9 cellular contexts compared by ENCODE assay signal in the genomic region with DNA sequence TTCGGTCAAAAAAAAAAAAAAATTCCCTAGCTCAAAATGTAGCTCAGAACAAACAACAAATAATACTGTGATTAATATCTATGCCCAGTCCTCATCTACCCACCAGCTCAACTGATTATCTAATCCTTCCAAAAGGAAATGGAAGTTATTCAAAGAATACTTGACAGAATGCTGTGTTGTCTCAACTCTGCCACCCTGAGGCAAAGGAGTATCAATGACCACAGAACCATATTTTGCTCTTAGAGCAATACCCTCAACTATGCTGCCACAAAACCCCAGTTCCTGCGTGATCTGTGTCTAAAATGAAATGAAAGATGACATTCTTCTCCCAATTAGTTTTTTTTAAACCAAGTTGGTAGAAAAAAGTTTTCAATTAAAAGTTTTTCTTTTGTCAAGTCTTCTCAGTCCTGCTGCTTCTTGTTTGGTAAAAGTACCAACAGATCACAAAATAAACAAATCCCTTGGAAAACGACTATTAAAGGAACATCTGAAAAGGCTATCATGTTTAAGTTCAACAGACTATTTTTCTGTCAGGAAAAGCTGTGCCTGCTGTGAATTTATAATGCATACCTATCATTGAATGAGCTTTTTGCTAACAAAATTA. TPM values are rescaled to one million over a fixed set of nuclear protein-coding genes. Genes with fewer than 3 reads are reported as not detected.
DNase-seq lines count a peak whose midpoint lies in the region; ATAC-seq, FAIRE-seq and TF ChIP-seq lines count a peak whose summit lies in the region.
"Had no signal": no experiment of that assay in that cellular context is flagged by ENCODE, and none has a peak within 500 bp of the region (broad histone marks: within the 10 kb centered on the region; RNA-seq: fewer than 3 reads in every experiment).

No MANE protein-coding gene starts in this region.

- no peaks in the 10 kb centered on the region; the same call in 1 of the 2 replicates for H3K79me2 ChIP-seq in HCT116 (ENCODE audit: insufficient read depth, low read length)

- H3K9me3 ChIP-seq in HCT116 (ENCODE audit: control insufficient read depth in 1 of 2, insufficient read depth in 1 of 2, low read depth in 1 of 2, low read length in 2 of 2) (no peaks in the 10 kb centered on the region), SJCRH30 (replicated peaks) (no peaks in the 10 kb centered on the region), esophagus squamous epithelium (no peaks in the 10 kb centered on the region), neutrophil (no peaks in the 10 kb centered on the region)
- H3K9me3 ChIP-seq: SJSA1 had no signal

- H3K4me3 ChIP-seq in HCT116 (replicated peaks in 1 of 2; ENCODE audit: low read depth in 1 of 2, low read length in 2 of 2) (no peak overlapping the region), SJCRH30 (no peak overlapping the region), esophagus squamous epithelium (no peak overlapping the region), neutrophil (ENCODE audit: low read depth in 1 of 2, low read length in 1 of 2) (no peak overlapping the region)
- H3K4me3 ChIP-seq: SJSA1 had no signal

- 25 to 49% methylated on average over 3 of the region's 3 CpGs for WGBS in esophagus squamous epithelium, 2 donors

- no peak overlapping the region for H3K4me2 ChIP-seq in HCT116 (ENCODE audit: low read length)

- RAD21 ChIA-PET in HCT116 (lab: Charles Lee; ENCODE audit: low non-redundant PET in 1 of 2, low total read pairs in 2 of 2, uncharacterized antibody in 2 of 2, unreplicated experiment in 2 of 2) = no interaction called here

- H3K9ac ChIP-seq in HCT116 (ENCODE audit: low read length) = no peak overlapping the region

- CTCF ChIA-PET in HCT116 (lab: Charles Lee) = no interaction called here

- intact Hi-C loops in HCT116 (cut with micrococcal nuclease) (loop anchor here (5.0 kb wide), 1 partner anchor 185 kb away; no protein-coding TSS in a partner anchor), esophagus squamous epithelium (cut with DNase I) (no loop called here)

- no peaks in the 10 kb centered on the region for H4K20me1 ChIP-seq in HCT116 (ENCODE audit: insufficient read depth)

- no TSS peak for BruUV-seq in HCT116 (replicated peaks; lab: Mats Ljungman, UMichigan)

- POLR2A ChIA-PET in HCT116 (lab: Charles Lee) = no interaction called here

- ATAC-seq in HCT116 (peak; percentile 77), HG02763 (IDR thresholded peaks at IDR 0.05; ENCODE audit: unreplicated experiment) (no peak), HG02885 (IDR thresholded peaks at IDR 0.05; ENCODE audit: poor library complexity, unreplicated experiment) (no peak)

- peak; percentile 51 for TF ChIP-seq RAD21 in HCT116 (IDR thresholded peaks at IDR 0.05; ENCODE audit: low read depth)

- H3K4me1 ChIP-seq in HCT116 (ENCODE audit: control insufficient read depth in 1 of 2, insufficient read depth in 2 of 2, low read length in 2 of 2) (no peaks in the 10 kb centered on the region), SJCRH30 (no peaks in the 10 kb centered on the region), esophagus squamous epithelium (peaks cover 0 to 12% (median 0%) of the 10 kb centered on the region in 3 donors), neutrophil (ENCODE audit: control insufficient read depth in 1 of 2, insufficient read depth in 1 of 2, low read depth in 1 of 2, low read length in 1 of 2) (peaks cover 0 to 9% of the 10 kb centered on the region in 2 experiments)
- H3K4me1 ChIP-seq: SJSA1 had no signal

- no peaks in the 10 kb centered on the region for H3K9me2 ChIP-seq in HCT116 (ENCODE audit: insufficient read depth)

- no peak for FAIRE-seq in D721Med (lab: Jason Lieb, UNC)

- H3K27me3 ChIP-seq in HCT116 (ENCODE audit: insufficient read depth, low read length) (no peaks in the 10 kb centered on the region), SJCRH30 (no peaks in the 10 kb centered on the region), esophagus squamous epithelium (no peaks in the 10 kb centered on the region), neutrophil (no peaks in the 10 kb centered on the region)
- H3K27me3 ChIP-seq: SJSA1 had no signal

- H3K36me3 ChIP-seq in HCT116 (ENCODE audit: control insufficient read depth in 1 of 2, insufficient read depth in 2 of 2, low read length in 2 of 2) (peaks cover 31 to 62% of the 10 kb centered on the region in 2 experiments; a peak in 3 of 4 replicates), SJCRH30 (peaks cover 72% of the 10 kb centered on the region), esophagus squamous epithelium (peaks cover 6 to 100% (median 49%) of the 10 kb centered on the region in 3 donors), neutrophil (peaks cover 44% of the 10 kb centered on the region)

- H3K27ac ChIP-seq in HCT116 (ENCODE audit: low read depth, low read length) = no peak overlapping the region
- no peak overlapping the region for H3K27ac ChIP-seq in SJCRH30
- peak overlapping the region in 2 of 4 donors; percentile 8 to 21 for H3K27ac ChIP-seq in esophagus squamous epithelium
- no peak overlapping the region for H3K27ac ChIP-seq in neutrophil
- H3K27ac ChIP-seq: SJSA1 had no signal

- DNase-seq in D721Med (ENCODE audit: insufficient read length, low spot score) (no peak), HCT116 (ENCODE audit: low read depth, low spot score) (no peak), SJCRH30 (peak; percentile 17 to 55), esophagus squamous epithelium (lab: John Stamatoyannopoulos, UW) (no peak)
- no peak for DNase-seq in activated effector memory CD4-positive, alpha-beta T cell treated with anti-CD3 and anti-CD28 coated beads, Interleukin-2, amount 50 U/mL, for 16 hours

- TF ChIP-seq POLR2A in HCT116 (IDR thresholded peaks at IDR 0.05; ENCODE audit: borderline replicate concordance, extremely low read depth, insufficient read depth, insufficient read length) (no peak), esophagus squamous epithelium (IDR thresholded peaks at IDR 0.05) (no peak)

- TF ChIP-seq CTCF in D721Med (IDR thresholded peaks at IDR 0.05; ENCODE audit: insufficient read depth, missing control alignments) = peak; percentile 56
- peak; percentile 35 to 50 (median 39); a peak in 5 of 6 replicates for TF ChIP-seq CTCF in HCT116 (IDR thresholded peaks at IDR 0.05 in 2 of 3, conservative IDR thresholded peaks at IDR 0.05 in 1 of 3; ENCODE audit: borderline replicate concordance in 1 of 3, insufficient read depth in 1 of 3, low read depth in 2 of 3, low read length in 2 of 3)
- peak in 5 of 6 experiments; percentile 33 to 63 (median 41) for TF ChIP-seq CTCF in esophagus squamous epithelium (IDR thresholded peaks at IDR 0.05)
- peak; percentile 56 for TF ChIP-seq CTCF in neutrophil (IDR thresholded peaks at IDR 0.05)

- H2AFZ ChIP-seq in HCT116 (ENCODE audit: low read depth, low read length, poor library complexity, severe bottlenecking) = no peak overlapping the region

TF ChIP-seq in HCT116, 20 proteins besides CTCF, POLR2A, EP300 and RAD21 (continues in another document):
- TF ChIP-seq SP1 (IDR thresholded peaks at IDR 0.05; ENCODE audit: low read depth) = no peak
- no peak for TF ChIP-seq TCF7L2 (IDR thresholded peaks at IDR 0.05; ENCODE audit: borderline replicate concordance, extremely low read depth, insufficient read depth, insufficient read length)
- no peak for TF ChIP-seq SIN3A (IDR thresholded peaks at IDR 0.05; ENCODE audit: low read depth)
- TF ChIP-seq JUND (IDR thresholded peaks at IDR 0.05) = no peak
- no peak for TF ChIP-seq FOSL1 (IDR thresholded peaks at IDR 0.05; ENCODE audit: low read depth)
- TF ChIP-seq EZH2phosphoT487 (IDR thresholded peaks at IDR 0.05; ENCODE audit: borderline replicate concordance) = no peak
- TF ChIP-seq, protein P1, sequence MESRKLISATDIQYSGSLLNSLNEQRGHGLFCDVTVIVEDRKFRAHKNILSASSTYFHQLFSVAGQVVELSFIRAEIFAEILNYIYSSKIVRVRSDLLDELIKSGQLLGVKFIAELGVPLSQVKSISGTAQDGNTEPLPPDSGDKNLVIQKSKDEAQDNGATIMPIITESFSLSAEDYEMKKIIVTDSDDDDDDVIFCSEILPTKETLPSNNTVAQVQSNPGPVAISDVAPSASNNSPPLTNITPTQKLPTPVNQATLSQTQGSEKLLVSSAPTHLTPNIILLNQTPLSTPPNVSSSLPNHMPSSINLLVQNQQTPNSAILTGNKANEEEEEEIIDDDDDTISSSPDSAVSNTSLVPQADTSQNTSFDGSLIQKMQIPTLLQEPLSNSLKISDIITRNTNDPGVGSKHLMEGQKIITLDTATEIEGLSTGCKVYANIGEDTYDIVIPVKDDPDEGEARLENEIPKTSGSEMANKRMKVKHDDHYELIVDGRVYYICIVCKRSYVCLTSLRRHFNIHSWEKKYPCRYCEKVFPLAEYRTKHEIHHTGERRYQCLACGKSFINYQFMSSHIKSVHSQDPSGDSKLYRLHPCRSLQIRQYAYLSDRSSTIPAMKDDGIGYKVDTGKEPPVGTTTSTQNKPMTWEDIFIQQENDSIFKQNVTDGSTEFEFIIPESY (IDR thresholded peaks at IDR 0.05; ENCODE audit: extremely low read depth, insufficient replicate concordance, low read length) = no peak
- TF ChIP-seq CEBPB (IDR thresholded peaks at IDR 0.05; ENCODE audit: low read depth) = no peak
- no peak for TF ChIP-seq YY1 (IDR thresholded peaks at IDR 0.05; ENCODE audit: extremely low read depth, insufficient replicate concordance, low read depth, low read length)
- TF ChIP-seq EZH2 (IDR thresholded peaks at IDR 0.05) = no peak
- TF ChIP-seq ZFX (IDR thresholded peaks at IDR 0.05) = no peak
- no peak for TF ChIP-seq POLR2AphosphoS5 (IDR thresholded peaks at IDR 0.05; ENCODE audit: low read depth, low read length)

RNA-seq across cellular contexts. Expression of a gene that starts 21.6 kb away (rescaled TPM):
- total RNA-seq in HCT116 (2021; ENCODE audit: unreplicated experiment) (66.3 TPM), esophagus squamous epithelium (10 to 100 TPM; 12.9 to 28.8 (median 18.7) TPM)
- polyA plus RNA-seq in HCT116 (2012) = 23.9 and 29.2 TPM in 2 replicates
- total RNA-seq in SJCRH30 (2014; rRNA removed; shearing (Covaris generic)) = 37.0 and 49.7 TPM in 2 replicates

RNA-seq across cellular contexts. Expression of a gene that starts 39.3 kb away (rescaled TPM):
- total RNA-seq in HCT116 (2021; ENCODE audit: unreplicated experiment) (4.0 TPM), esophagus squamous epithelium (1 to 10 TPM in 3 of 4 donors, under 1 TPM in 1; 0.38 to 1.9 (median 1.5) TPM)
- 2.5 and 3.4 TPM in 2 replicates for polyA plus RNA-seq in HCT116 (2012)
- 3.2 and 5.1 TPM in 2 replicates for total RNA-seq in SJCRH30 (2014; rRNA removed; shearing (Covaris generic))
- total RNA-seq: SJSA1 had no signal

Comparison
In these comparisons a context has a peak if more than half of its experiments do, and no peak if none do; other contexts are left out.
1. DNase-seq: peak in SJCRH30 (2 of 2); none in D721Med (single experiment), HCT116 (single experiment), esophagus squamous epithelium (single experiment) and activated effector memory CD4-positive, alpha-beta T cell treated with anti-CD3 and anti-CD28 coated beads, Interleukin-2, amount 50 U/mL, for 16 hours (single experiment).
2. Peak in every context shown above with its lines, with median percentiles within 50 percentile points of each other: CTCF ChIP-seq.